In the genomic region with DNA sequence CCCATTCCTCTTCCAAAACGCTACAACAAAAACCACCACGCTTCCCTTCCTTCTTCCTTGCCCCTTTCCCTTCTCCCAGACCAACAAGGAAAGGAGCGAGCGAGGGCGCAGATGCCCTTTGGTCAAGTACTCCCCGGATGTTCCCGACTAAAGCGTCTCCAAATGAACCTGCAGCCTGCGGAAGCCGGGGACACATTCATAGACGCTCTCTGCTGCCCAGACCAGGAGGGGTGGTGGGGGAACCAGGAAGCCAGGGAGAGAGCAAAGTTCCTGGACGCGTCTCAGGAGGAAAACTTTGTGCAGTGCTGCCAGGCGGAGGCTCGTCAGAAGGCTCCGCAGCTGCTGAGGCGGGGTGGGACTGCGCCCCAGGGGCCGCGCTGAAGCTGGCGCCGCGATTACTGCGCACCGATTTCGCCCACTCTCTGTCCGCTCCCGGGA, we compare ENCODE assay signal across 8 cellular contexts. TPM values are rescaled to one million over a fixed set of nuclear protein-coding genes. Genes with fewer than 3 reads are reported as not detected.
DNase-seq lines count a peak whose midpoint lies in the region; ATAC-seq, FAIRE-seq and TF ChIP-seq lines count a peak whose summit lies in the region.

No MANE protein-coding gene starts in this region.

- no peaks in the 10 kb centered on the region for H3K4me1 ChIP-seq in Caco-2
- H3K4me1 ChIP-seq in HUES64 (ENCODE audit: insufficient read depth, low read length), result no peaks in the 10 kb centered on the region
- peaks cover 5% of the 10 kb centered on the region for H3K4me1 ChIP-seq in keratinocyte (ENCODE audit: control insufficient read depth, extremely low read depth, insufficient read depth, low read length)

- H3K4me2 ChIP-seq in keratinocyte (ENCODE audit: control insufficient read depth, extremely low read depth, insufficient read depth, low read depth, low read length), result peak overlapping the region; percentile 78

- under 1% methylated on average over 28 of the region's 28 CpGs for WGBS in HUES64

- H3K27me3 ChIP-seq in Caco-2 (replicated peaks; ENCODE audit: control insufficient read depth, insufficient read depth, low read length) (no peaks in the 10 kb centered on the region), HUES64 (ENCODE audit: insufficient read depth, low read length) (peaks cover 64% of the 10 kb centered on the region), brain microvascular endothelial cell (replicated peaks) (no peaks in the 10 kb centered on the region), keratinocyte (ENCODE audit: control insufficient read depth, extremely low read depth, insufficient read depth, low read length) (no peaks in the 10 kb centered on the region)

- dilution Hi-C loops in keratinocyte (cut with MboI; ENCODE audit: extremely low pct_ligation_motif_present, low sequenced_read_pairs), result loop anchor here (25.0 kb wide), 1 partner anchor 124 kb away; no protein-coding TSS in a partner anchor

- FAIRE-seq in keratinocyte (lab: Jason Lieb, UNC), result no peak

- no peaks in the 10 kb centered on the region for H4K20me1 ChIP-seq in keratinocyte (ENCODE audit: control insufficient read depth, extremely low read depth, insufficient read depth, low read length)

- no peak for TF ChIP-seq CTCF in Caco-2 (IDR thresholded peaks at IDR 0.05; ENCODE audit: insufficient read depth in 1 of 2, low read depth in 1 of 2, low read length in 1 of 2, severe bottlenecking in 1 of 2, unreplicated experiment in 1 of 2)
- TF ChIP-seq CTCF in brain microvascular endothelial cell (IDR thresholded peaks at IDR 0.05; ENCODE audit: low read depth, low read length, missing control alignments), result no peak
- no peak for TF ChIP-seq CTCF in keratinocyte (optimal IDR thresholded peaks at IDR 0.05 in 1 of 3, IDR thresholded peaks at IDR 0.05 in 1 of 3, conservative IDR thresholded peaks at IDR 0.05 in 1 of 3; ENCODE audit: extremely low read depth in 1 of 3, insufficient read depth in 2 of 3, low read length in 3 of 3)

- no peaks in the 10 kb centered on the region for H3K36me3 Mint-ChIP-seq in Caco-2 (ENCODE audit: insufficient read depth, unreplicated experiment)
- H3K36me3 Mint-ChIP-seq in stimulated activated naive B cell treated with anti-CD40 and anti-IgM and Interleukin-4, amounts not matched to agents 10 μg/mL and 1 μg/mL and 100 μg/mL, for 72 hours, result no peaks in the 10 kb centered on the region
- H3K36me3 Mint-ChIP-seq in activated T-helper 17 cell treated with anti-CD3 and anti-CD28 coated beads, Interleukin-2, amount 50 U/mL, for 72 hours (ENCODE audit: low read depth), result no peaks in the 10 kb centered on the region

- H3K36me3 ChIP-seq in Caco-2 (ENCODE audit: control insufficient read depth, insufficient read depth, low read length) (no peaks in the 10 kb centered on the region), HUES64 (ENCODE audit: insufficient read depth, low read length) (no peaks in the 10 kb centered on the region), brain microvascular endothelial cell (replicated peaks) (no peaks in the 10 kb centered on the region), keratinocyte (ENCODE audit: control insufficient read depth in 2 of 2, extremely low read depth in 1 of 2, insufficient read depth in 2 of 2, low read length in 2 of 2) (no peaks in the 10 kb centered on the region)

- no peaks in the 10 kb centered on the region for H3K4me1 Mint-ChIP-seq in Caco-2 (ENCODE audit: low read depth, unreplicated experiment)
- peaks cover 22 to 29% of the 10 kb centered on the region in 2 donors for H3K4me1 Mint-ChIP-seq in stimulated activated naive B cell treated with anti-CD40 and anti-IgM and Interleukin-4, amounts not matched to agents 10 μg/mL and 1 μg/mL and 100 μg/mL, for 72 hours
- H3K4me1 Mint-ChIP-seq in activated T-helper 17 cell treated with anti-CD3 and anti-CD28 coated beads, Interleukin-2, amount 50 U/mL, for 72 hours, result no peaks in the 10 kb centered on the region

- POLR2A ChIA-PET in Caco-2 (lab: Charles Lee), result no interaction called here

- H3K4me3 Mint-ChIP-seq in Caco-2 (ENCODE audit: unreplicated experiment), result peak overlapping the region; percentile 64
- H3K4me3 Mint-ChIP-seq in stimulated activated naive B cell treated with anti-CD40 and anti-IgM and Interleukin-4, amounts not matched to agents 10 μg/mL and 1 μg/mL and 100 μg/mL, for 72 hours, result peak overlapping the region; percentile 88 to 95
- no peak overlapping the region for H3K4me3 Mint-ChIP-seq in activated T-helper 17 cell treated with anti-CD3 and anti-CD28 coated beads, Interleukin-2, amount 50 U/mL, for 72 hours

- H3K9me3 Mint-ChIP-seq in Caco-2 (ENCODE audit: unreplicated experiment), result peaks cover 2% of the 10 kb centered on the region
- H3K9me3 Mint-ChIP-seq in stimulated activated naive B cell treated with anti-CD40 and anti-IgM and Interleukin-4, amounts not matched to agents 10 μg/mL and 1 μg/mL and 100 μg/mL, for 72 hours, result no peaks in the 10 kb centered on the region
- H3K9me3 Mint-ChIP-seq in activated T-helper 17 cell treated with anti-CD3 and anti-CD28 coated beads, Interleukin-2, amount 50 U/mL, for 72 hours, result peaks cover 12% of the 10 kb centered on the region

- H2AFZ ChIP-seq in keratinocyte (ENCODE audit: control insufficient read depth, low read length), result peak overlapping the region; percentile 98

- peak; percentile 39 for ATAC-seq in GM21526 (IDR thresholded peaks at IDR 0.05; ENCODE audit: low FRiP score, unreplicated experiment)
- peak; percentile 65 to 70 for ATAC-seq in stimulated activated naive B cell treated with anti-CD40 and anti-IgM and Interleukin-4, amounts not matched to agents 10 μg/mL and 1 μg/mL and 100 μg/mL, for 72 hours (replicated peaks)
- ATAC-seq in activated T-helper 17 cell treated with anti-CD3 and anti-CD28 coated beads, Interleukin-2, amount 50 U/mL, for 72 hours (replicated peaks), result no peak

- in situ Hi-C loops in brain microvascular endothelial cell (cut with HindIII; ENCODE audit: low pct_ligation_motif_present, low sequenced_read_pairs), result loop anchor here (25.0 kb wide), 1 partner anchor 124 kb away; no protein-coding TSS in a partner anchor

- no peaks in the 10 kb centered on the region for H3K9me1 ChIP-seq in keratinocyte (ENCODE audit: control insufficient read depth, extremely low read depth, insufficient read depth, low read length)

- H3K4me3 ChIP-seq in Caco-2 (ENCODE audit: low read depth, low read length) (no peak overlapping the region), HUES64 (ENCODE audit: low read length) (peak overlapping the region; percentile 61), brain microvascular endothelial cell (ENCODE audit: low read depth, low read length) (peak overlapping the region; percentile 72), keratinocyte (ENCODE audit: control insufficient read depth in 2 of 3, extremely low read depth in 1 of 3, insufficient read depth in 2 of 3, low read depth in 1 of 3, low read length in 3 of 3) (peak overlapping the region; percentile 54 to 84 (median 80))

- intact Hi-C loops in Caco-2 (cut with micrococcal nuclease; ENCODE audit: unreplicated experiment), result loop anchor here (5.0 kb wide), 1 partner anchor 276 kb away; no protein-coding TSS in a partner anchor

- no peak overlapping the region for H3K27ac Mint-ChIP-seq in Caco-2 (ENCODE audit: unreplicated experiment)
- no peak overlapping the region for H3K27ac Mint-ChIP-seq in stimulated activated naive B cell treated with anti-CD40 and anti-IgM and Interleukin-4, amounts not matched to agents 10 μg/mL and 1 μg/mL and 100 μg/mL, for 72 hours
- no peak overlapping the region for H3K27ac Mint-ChIP-seq in activated T-helper 17 cell treated with anti-CD3 and anti-CD28 coated beads, Interleukin-2, amount 50 U/mL, for 72 hours

- H3K9ac ChIP-seq in HUES64 (ENCODE audit: low read depth, low read length) (peak overlapping the region; percentile 13), keratinocyte (ENCODE audit: control insufficient read depth, extremely low read depth, insufficient read depth, low read length) (peak overlapping the region; percentile 72)

- no peak for DNase-seq in Caco-2
- peak; percentile 18 for DNase-seq in brain microvascular endothelial cell
- no peak for DNase-seq in keratinocyte (ENCODE audit: low read depth, low spot score)
- DNase-seq in stimulated activated naive B cell treated with anti-CD40 and anti-IgM and Interleukin-4, amounts not matched to agents 10 μg/mL and 1 μg/mL and 100 μg/mL, for 72 hours, result no peak
- no peak for DNase-seq in NCI-H1930 (lab: John Stamatoyannopoulos, UW)

- H3K9me3 ChIP-seq in Caco-2 (peaks cover 4% of the 10 kb centered on the region; the same call in 1 of the 2 replicates), HUES64 (ENCODE audit: insufficient read depth, low read depth, low read length) (no peaks in the 10 kb centered on the region), keratinocyte (ENCODE audit: control insufficient read depth, low read depth, low read length) (no peaks in the 10 kb centered on the region)

- H3K27ac ChIP-seq in HUES64 (ENCODE audit: low read depth, low read length) (no peak overlapping the region), brain microvascular endothelial cell (no peak overlapping the region), keratinocyte (ENCODE audit: control insufficient read depth, insufficient read depth, low read length) (no peak overlapping the region)

- H3K27me3 Mint-ChIP-seq in Caco-2 (ENCODE audit: insufficient read depth, unreplicated experiment), result no peaks in the 10 kb centered on the region
- peaks cover 44 to 49% of the 10 kb centered on the region in 2 donors for H3K27me3 Mint-ChIP-seq in stimulated activated naive B cell treated with anti-CD40 and anti-IgM and Interleukin-4, amounts not matched to agents 10 μg/mL and 1 μg/mL and 100 μg/mL, for 72 hours
- H3K27me3 Mint-ChIP-seq in activated T-helper 17 cell treated with anti-CD3 and anti-CD28 coated beads, Interleukin-2, amount 50 U/mL, for 72 hours, result peaks cover 13% of the 10 kb centered on the region

- CTCF ChIA-PET in Caco-2 (lab: Charles Lee), result no interaction called here

- H3K79me2 ChIP-seq in keratinocyte (ENCODE audit: control insufficient read depth, insufficient read depth, low read length), result no peaks in the 10 kb centered on the region

- no TSS peak for BruUV-seq in Caco-2 (replicated peaks; lab: Mats Ljungman, UMichigan)

RNA-seq across cellular contexts. Expression of a gene that starts 0.8 kb away (rescaled TPM):
- total RNA-seq in Caco-2 (2022), result 0.61 and 0.84 TPM in 2 replicates
- 2.0 TPM for polyA plus RNA-seq in HUES64 (2013, experiment 1 of 2)
- polyA plus RNA-seq in HUES64 (2013, experiment 2 of 2), result 3.0 TPM
- polyA plus RNA-seq in keratinocyte, result 2.8 to 6.7 TPM (median 5.2 TPM) in 3 replicates
- polyA plus RNA-seq in keratinocyte (2011; ENCODE audit: low read depth), result 0.05 TPM
- polyA plus RNA-seq in keratinocyte (2011; cell fraction: cytosol; rRNA removed), result 0.99 and 2.4 TPM in 2 replicates
- 2.8 and 3.1 TPM in 2 replicates for polyA plus RNA-seq in keratinocyte (2011; cell fraction: nucleus; rRNA removed)
- 5.7 TPM in 1 of 2 replicates, not detected in the other for polyA plus RNA-seq in keratinocyte (2012; ENCODE audit: low replicate concordance)
- polyA minus RNA-seq in keratinocyte, result 1.7 to 14.6 TPM (median 5.5 TPM) in 3 replicates
- 5.0 TPM for polyA minus RNA-seq in keratinocyte (2011; cell fraction: cytosol; rRNA and poly(A)+ RNA removed)
- 5.7 and 12.4 TPM in 2 replicates for polyA minus RNA-seq in keratinocyte (2011; cell fraction: nucleus; rRNA and poly(A)+ RNA removed)
- total RNA-seq in activated T-helper 17 cell treated with anti-CD3 and anti-CD28 coated beads, Interleukin-2, amount 50 U/mL, for 72 hours, result not detected
